8 cellular contexts compared by ENCODE assay signal in the genomic region with DNA sequence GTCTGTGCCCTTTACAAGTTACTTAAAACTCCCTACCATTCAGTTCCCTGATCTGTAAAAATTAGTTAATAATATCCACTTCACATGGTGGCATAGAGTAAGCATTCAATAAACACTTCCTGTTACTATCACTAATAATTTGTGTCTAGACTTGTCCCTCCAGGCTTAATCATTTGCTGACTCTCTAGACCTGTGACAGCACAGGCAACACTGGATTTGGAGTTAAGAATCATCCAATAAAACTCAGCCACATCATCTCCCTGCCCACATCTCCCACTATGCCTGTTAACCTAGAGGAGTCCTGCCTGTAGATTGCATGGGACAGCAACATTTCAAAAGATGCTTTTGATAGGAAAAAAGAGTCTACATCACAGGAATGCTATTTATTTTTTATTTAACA.
"Had no signal": no experiment of that assay in that cellular context is flagged by ENCODE, and none has a peak within 500 bp of the region (broad histone marks: within the 10 kb centered on the region; RNA-seq: fewer than 3 reads in every experiment).

No MANE protein-coding gene starts in this region.

- H3K36me3 Mint-ChIP-seq: IgD-negative memory B cell had no signal

- H3K27ac ChIP-seq: HL-60 had no signal

- H3K27ac Mint-ChIP-seq: GM23338, H9, IgD-negative memory B cell had no signal

- H3K9me3 Mint-ChIP-seq: GM23338, H9 had no signal

- H2AFZ ChIP-seq: GM23338 had no signal

- H3K4me1 Mint-ChIP-seq: GM23338, H9, IgD-negative memory B cell had no signal

- H3K4me3 ChIP-seq: GM23338 had no signal

- DNase-seq: H9, HCEC 1CT had no signal

- H3K4me2 ChIP-seq: GM23338 had no signal

- H3K27me3 Mint-ChIP-seq: IgD-negative memory B cell had no signal

- FAIRE-seq: H1, H54, HepG2 had no signal

- H3K4me3 Mint-ChIP-seq: GM23338, H9, IgD-negative memory B cell had no signal
